Comparison of ENCODE assay signal across 13 cellular contexts in genomic region chr3:129836381-129837056, GRCh38. TPM values are rescaled to one million over a fixed set of nuclear protein-coding genes. Genes with fewer than 3 reads are reported as not detected.
A peak's percentile ranks its signal among the peaks of the same experiment; 100 is the strongest.
DNase-seq lines count a peak whose midpoint lies in the region; ATAC-seq and TF ChIP-seq lines count a peak whose summit lies in the region.
"Had no signal": no experiment of that assay in that cellular context is flagged by ENCODE, and none has a peak within 500 bp of the region (broad histone marks: within the 10 kb centered on the region; RNA-seq: fewer than 3 reads in every experiment).

No MANE protein-coding gene starts in this region.

- H3K27me3 ChIP-seq in GM23338 (ENCODE audit: insufficient read depth) (no peaks in the 10 kb centered on the region), osteoblast (ENCODE audit: insufficient read depth, low read length) (no peaks in the 10 kb centered on the region), prostate gland (replicated peaks; ENCODE audit: insufficient read depth) (no peaks in the 10 kb centered on the region)
- H3K27me3 ChIP-seq: BLaER1 treated with 17β-estradiol and CSF1 and Interleukin-3, amounts not matched to agents 10 nM and 100 nM had no signal

- no peaks in the 10 kb centered on the region for H3K36me3 ChIP-seq in GM23338 (ENCODE audit: insufficient read depth)
- no peaks in the 10 kb centered on the region for H3K36me3 ChIP-seq in osteoblast (ENCODE audit: insufficient read depth, low read length)
- H3K36me3 ChIP-seq in prostate gland, result no peaks in the 10 kb centered on the region

- H3K79me2 ChIP-seq in GM23338 (replicated peaks; ENCODE audit: insufficient read depth), result peaks cover 33% of the 10 kb centered on the region
- H3K79me2 ChIP-seq in osteoblast (ENCODE audit: insufficient read depth, low read length), result peaks cover 28% of the 10 kb centered on the region

- no peaks in the 10 kb centered on the region for H3F3A ChIP-seq in GM23338 (replicated peaks; ENCODE audit: low read depth)

- TF ChIP-seq CTCF in GM23338 (conservative IDR thresholded peaks at IDR 0.05; ENCODE audit: low read depth in 2 of 2) (no peak), osteoblast (IDR thresholded peaks at IDR 0.05; ENCODE audit: extremely low read depth, low read depth, low read length) (no peak), prostate gland (IDR thresholded peaks at IDR 0.05) (no peak)

- peaks cover 5% of the 10 kb centered on the region; the same call in 2 of the 3 replicates for H3K36me3 Mint-ChIP-seq in GM23338 (ENCODE audit: low read depth)
- H3K36me3 Mint-ChIP-seq in activated T-cell treated with anti-CD3 and anti-CD28 coated beads, Interleukin-2, amount 50 U/mL, for 72 hours (ENCODE audit: insufficient read depth in 2 of 2), result peaks cover 0 to 6% of the 10 kb centered on the region in 2 donors
- no peaks in the 10 kb centered on the region for H3K36me3 Mint-ChIP-seq in effector memory CD8-positive, alpha-beta T cell (ENCODE audit: insufficient read depth)

- H3K9me3 ChIP-seq in osteoblast (ENCODE audit: low read depth, low read length) (no peaks in the 10 kb centered on the region), prostate gland (no peaks in the 10 kb centered on the region)

- H2AFZ ChIP-seq in GM23338 (no peak overlapping the region), osteoblast (ENCODE audit: low read length) (no peak overlapping the region)

- H3K4me1 ChIP-seq in GM23338 (ENCODE audit: insufficient read depth) (peaks cover 14% of the 10 kb centered on the region), osteoblast (ENCODE audit: insufficient read depth, low read length) (peaks cover 14% of the 10 kb centered on the region), prostate gland (replicated peaks) (peaks cover 4% of the 10 kb centered on the region)

- peak; percentile 38 for DNase-seq in GM23338 (ENCODE audit: low spot score)
- peak; percentile 3 for DNase-seq in OCI-M1 (lab: John Stamatoyannopoulos, UW)
- peak; percentile 59 for DNase-seq in fibroblast of peridontal ligament (ENCODE audit: extremely low read depth)
- DNase-seq in osteoblast (ENCODE audit: insufficient read length, low spot score, missing footprints), result no peak
- no peak for DNase-seq in activated T-cell treated with anti-CD3 and anti-CD28 coated beads, Interleukin-2, amount 50 U/mL, for 72 hours
- no peak for DNase-seq in NCI-H524 (lab: John Stamatoyannopoulos, UW)
- no peak for DNase-seq in prostate gland (ENCODE audit: low spot score)
- DNase-seq in effector memory CD8-positive, alpha-beta T cell, result no peak
- DNase-seq: left ventricle myocardium superior, PC-3 had no signal

- no peaks in the 10 kb centered on the region; the same call in 1 of the 2 replicates for H4K20me1 ChIP-seq in GM23338 (replicated peaks; ENCODE audit: insufficient read depth)
- H4K20me1 ChIP-seq in osteoblast (ENCODE audit: insufficient read depth, low read length), result peaks cover 12% of the 10 kb centered on the region

- H3K27ac ChIP-seq in GM23338 (ENCODE audit: low read depth) (peak overlapping the region; percentile 62; the same call in 1 of the 2 replicates), osteoblast (ENCODE audit: low read depth, low read length) (peak overlapping the region; percentile 6), prostate gland (no peak overlapping the region)
- H3K27ac ChIP-seq: BLaER1 treated with 17β-estradiol and CSF1 and Interleukin-3, amounts not matched to agents 10 nM and 100 nM; skin epidermis had no signal

- H3K4me3 ChIP-seq in GM23338, result no peak overlapping the region
- no peak overlapping the region for H3K4me3 ChIP-seq in osteoblast (ENCODE audit: insufficient read depth, low read length)
- no peak overlapping the region for H3K4me3 ChIP-seq in prostate gland
- H3K4me3 ChIP-seq: BLaER1 treated with 17β-estradiol and CSF1 and Interleukin-3, amounts not matched to agents 10 nM and 100 nM; skin epidermis had no signal

- no peaks in the 10 kb centered on the region for H3K9me2 ChIP-seq in GM23338 (ENCODE audit: insufficient read depth)

- ATAC-seq in GM23338, result peak; percentile 88
- ATAC-seq in activated T-cell treated with anti-CD3 and anti-CD28 coated beads, Interleukin-2, amount 50 U/mL, for 72 hours (replicated peaks in 1 of 2), result no peak
- no peak for ATAC-seq in effector memory CD8-positive, alpha-beta T cell (replicated peaks)
- ATAC-seq: left ventricle myocardium superior, PC-3 had no signal

- no peaks in the 10 kb centered on the region for H3K27me3 Mint-ChIP-seq in GM23338 (ENCODE audit: insufficient read depth, low read depth, poor library complexity)
- no peaks in the 10 kb centered on the region for H3K27me3 Mint-ChIP-seq in activated T-cell treated with anti-CD3 and anti-CD28 coated beads, Interleukin-2, amount 50 U/mL, for 72 hours (ENCODE audit: low read depth)
- H3K27me3 Mint-ChIP-seq in effector memory CD8-positive, alpha-beta T cell, result no peaks in the 10 kb centered on the region

- H3K4me1 Mint-ChIP-seq in GM23338, result peaks cover 13% of the 10 kb centered on the region
- peaks cover 13% of the 10 kb centered on the region for H3K4me1 Mint-ChIP-seq in activated T-cell treated with anti-CD3 and anti-CD28 coated beads, Interleukin-2, amount 50 U/mL, for 72 hours (ENCODE audit: low read depth)
- H3K4me1 Mint-ChIP-seq in effector memory CD8-positive, alpha-beta T cell (ENCODE audit: low read depth in 2 of 2), result peaks cover 8 to 18% of the 10 kb centered on the region in 2 donors

- H3K4me2 ChIP-seq in GM23338 (peak overlapping the region; percentile 56; the same call in 1 of the 2 replicates), osteoblast (ENCODE audit: insufficient read depth, low read length) (peak overlapping the region; percentile 14)

- 45% methylated on average over 2 of the region's 2 CpGs for WGBS in prostate gland

- TF ChIP-seq POLR2A in prostate gland (IDR thresholded peaks at IDR 0.05), result no peak

- intact Hi-C loops in prostate gland (cut with DNase I), result no loop called here

- H3K4me3 Mint-ChIP-seq in GM23338, result no peak overlapping the region
- H3K4me3 Mint-ChIP-seq in activated T-cell treated with anti-CD3 and anti-CD28 coated beads, Interleukin-2, amount 50 U/mL, for 72 hours, result no peak overlapping the region
- H3K4me3 Mint-ChIP-seq in effector memory CD8-positive, alpha-beta T cell, result no peak overlapping the region
- H3K4me3 Mint-ChIP-seq: neural crest cell had no signal

- H3K9me3 Mint-ChIP-seq in GM23338, result peaks cover 4% of the 10 kb centered on the region; the same call in 1 of the 3 replicates
- peaks cover 0 to 2% of the 10 kb centered on the region in 2 donors for H3K9me3 Mint-ChIP-seq in activated T-cell treated with anti-CD3 and anti-CD28 coated beads, Interleukin-2, amount 50 U/mL, for 72 hours
- no peaks in the 10 kb centered on the region for H3K9me3 Mint-ChIP-seq in effector memory CD8-positive, alpha-beta T cell

- H3K27ac Mint-ChIP-seq in GM23338, result no peak overlapping the region; the same call in 1 of the 2 replicates
- no peak overlapping the region for H3K27ac Mint-ChIP-seq in activated T-cell treated with anti-CD3 and anti-CD28 coated beads, Interleukin-2, amount 50 U/mL, for 72 hours
- H3K27ac Mint-ChIP-seq in effector memory CD8-positive, alpha-beta T cell, result peak overlapping the region in 1 of 2 donors; percentile 10

TF ChIP-seq in GM23338, 12 proteins besides CTCF, POLR2A, EP300 and RAD21:
- TF ChIP-seq REST (IDR thresholded peaks at IDR 0.05; ENCODE audit: unreplicated experiment), result no peak
- TF ChIP-seq EZH2 (IDR thresholded peaks at IDR 0.05; ENCODE audit: low read depth, unreplicated experiment), result no peak
TF ChIP-seq in GM23338: peak in this region for 0.

RNA-seq across cellular contexts. Expression of gene TMCC1, which starts 57.0 kb away (rescaled TPM):
- 12.0 and 18.4 TPM in 2 replicates for total RNA-seq in GM23338 (2014; rRNA removed; shearing (Covaris generic))
- polyA plus RNA-seq in GM23338 (2016; fragmentation: Nextera tagmentation; extraction: Ambion mirVana), result 7.0 and 8.2 TPM in 2 replicates
- total RNA-seq in osteoblast (17.4 and 25.0 TPM in 2 replicates), prostate gland (10 to 100 TPM; 27.6 to 43.9 TPM)
- 10 to 100 TPM; 16.7 to 16.9 TPM for total RNA-seq in activated T-cell treated with anti-CD3 and anti-CD28 coated beads, Interleukin-2, amount 50 U/mL, for 72 hours

Comparison
In these comparisons a context has a peak if more than half of its experiments do, and no peak if none do; other contexts are left out.
1. DNase-seq: peak in GM23338 (single experiment), OCI-M1 (single experiment) and fibroblast of peridontal ligament (single experiment); none in osteoblast (single experiment), activated T-cell treated with anti-CD3 and anti-CD28 coated beads, Interleukin-2, amount 50 U/mL, for 72 hours (0 of 2), NCI-H524 (0 of 2), prostate gland (single experiment) and effector memory CD8-positive, alpha-beta T cell (0 of 3).
2. H3K27ac ChIP-seq: peak in GM23338 (single experiment) and osteoblast (single experiment); none in prostate gland (0 of 2).